ENCODE assay signal across 27 cellular contexts in the genomic region with DNA sequence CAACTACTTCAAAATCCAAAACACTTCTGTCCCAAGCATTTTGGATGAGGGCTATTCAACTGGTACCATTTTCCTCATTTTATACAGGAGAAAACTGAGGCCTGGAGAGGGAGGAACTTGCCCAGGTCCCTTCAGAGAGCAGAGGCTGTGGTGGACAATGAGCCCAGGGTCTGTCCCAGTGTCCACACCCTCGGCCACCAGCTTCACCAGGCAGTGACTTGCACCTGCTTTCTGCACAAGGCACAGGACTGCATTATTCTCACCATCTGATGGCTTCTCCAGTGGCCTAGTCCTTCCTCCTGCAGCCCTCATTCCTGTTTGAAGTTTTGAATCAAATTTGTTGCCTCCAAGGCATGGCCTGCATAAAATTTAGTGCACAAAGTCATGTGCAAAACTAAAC.
"Had no signal": no experiment of that assay in that cellular context is flagged by ENCODE, and none has a peak within 500 bp of the region (broad histone marks: within the 10 kb centered on the region; RNA-seq: fewer than 3 reads in every experiment).

No MANE protein-coding gene starts in this region.

- H3K27ac ChIP-seq: body of pancreas, breast epithelium, SJCRH30, SK-N-MC, WERI-Rb-1 had no signal

- H3K36me3 ChIP-seq: adrenal gland, breast epithelium, SJCRH30 had no signal

- H3K27me3 ChIP-seq: adrenal gland, body of pancreas, breast epithelium, SJCRH30 had no signal

- DNase-seq: activated CD4-positive, alpha-beta memory T cell treated with anti-CD3 and anti-CD28 coated beads, Interleukin-2, amount 10 ng/mL, durations not matched to agents 7 days and 5 days; activated CD4-positive, alpha-beta T cell treated with anti-CD3 and anti-CD28 coated beads for 1 hour; activated CD4-positive, alpha-beta T cell treated with anti-CD3 and anti-CD28 coated beads for 48 hours; activated CD4-positive, CD25-positive, alpha-beta regulatory T cell; activated CD8-positive, alpha-beta memory T cell treated with anti-CD3 and anti-CD28 coated beads for 24 hours; activated gamma-delta T cell treated with Interleukin-2 at 50 U/mL for 16 hours; activated naive CD4-positive, alpha-beta T cell treated with anti-CD3 and anti-CD28 coated beads for 36 hours; activated T-cell treated with anti-CD3 and anti-CD28 coated beads, Interleukin-2, amount 50 U/mL, for 24 hours; body of pancreas; Karpas-422; KBM-7; MV-4-11; NCI-H1092; NCI-H1436 treated with DMSO at 0.1 percent for 48 hours; NCI-H1694 treated with DMSO at 0.1 percent for 48 hours; NCI-H2029; NCI-H345; NCI-H524 treated with DMSO at 0.1 percent for 48 hours; SHP77; SJCRH30; T1000; WERI-Rb-1 had no signal

- H3K9me3 ChIP-seq: adrenal gland, body of pancreas, breast epithelium, SJCRH30 had no signal

- H3K4me1 ChIP-seq: breast epithelium, SJCRH30 had no signal

- ATAC-seq: activated naive CD4-positive, alpha-beta T cell treated with anti-CD3 and anti-CD28 coated beads, Interleukin-2, amount 50 U/mL, for 72 hours; body of pancreas; Panc1 had no signal

- H3K4me3 ChIP-seq: adrenal gland, body of pancreas, breast epithelium, SJCRH30, SK-N-MC had no signal
